8 cellular contexts compared by ENCODE assay signal in the genomic region with DNA sequence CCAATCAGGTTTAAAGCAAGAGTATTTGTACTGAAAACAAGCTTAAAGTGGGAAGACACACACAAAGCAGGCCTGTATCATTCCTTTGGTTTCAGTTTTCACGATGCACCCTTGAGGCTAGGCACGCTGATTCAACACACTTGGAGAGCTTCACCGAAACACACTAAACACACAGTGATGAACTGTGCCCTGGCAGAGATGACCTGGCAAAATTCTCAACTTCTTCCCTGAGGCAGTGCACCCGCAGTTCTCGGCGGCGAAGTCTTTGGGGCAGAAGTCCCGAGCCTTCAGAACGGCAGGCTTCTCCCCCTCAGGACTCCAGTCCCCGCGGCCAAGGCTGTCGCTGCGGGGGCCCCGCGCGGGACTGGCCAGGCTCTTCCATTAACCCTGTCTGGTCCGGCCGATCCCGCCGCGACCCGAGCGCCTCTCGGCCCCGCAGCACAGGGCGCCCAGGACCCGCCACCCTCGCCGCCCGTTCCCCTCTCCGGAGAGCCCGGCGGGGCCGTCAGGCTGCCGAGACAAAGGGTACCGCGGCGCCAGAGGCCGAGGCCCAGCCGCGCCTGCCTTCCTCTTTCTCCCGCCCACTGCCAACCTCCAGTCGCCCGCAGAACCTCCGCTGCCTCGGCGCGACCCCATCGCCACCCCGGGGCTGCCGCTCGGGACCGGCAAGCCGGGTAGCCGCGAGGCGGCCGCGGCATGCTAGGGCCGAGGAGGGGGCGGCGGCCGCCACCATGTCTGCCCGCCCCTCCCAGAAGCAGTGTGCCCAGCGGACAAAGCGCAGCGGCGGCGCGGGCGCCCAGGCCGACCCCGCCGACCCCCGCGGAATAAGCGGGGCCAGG. TPM values are rescaled to one million over a fixed set of nuclear protein-coding genes. Genes with fewer than 3 reads are reported as not detected.
DNase-seq lines count a peak whose midpoint lies in the region; ATAC-seq and TF ChIP-seq lines count a peak whose summit lies in the region.

No MANE protein-coding gene starts in this region.

- H3K4me1 Mint-ChIP-seq in activated naive CD4-positive, alpha-beta T cell treated with anti-CD3 and anti-CD28 coated beads, Interleukin-2, amount 10 ng/mL, durations not matched to agents 7 days and 5 days = peaks cover 55% of the 10 kb centered on the region

- TF ChIP-seq POLR2A in Raji (IDR thresholded peaks at IDR 0.05; ENCODE audit: insufficient read depth, low read depth, low read length) = peak; percentile 89

- H3K9me3 Mint-ChIP-seq in activated naive CD4-positive, alpha-beta T cell treated with anti-CD3 and anti-CD28 coated beads, Interleukin-2, amount 10 ng/mL, durations not matched to agents 7 days and 5 days = no peaks in the 10 kb centered on the region

- peaks cover 8% of the 10 kb centered on the region for H3K27me3 Mint-ChIP-seq in activated naive CD4-positive, alpha-beta T cell treated with anti-CD3 and anti-CD28 coated beads, Interleukin-2, amount 10 ng/mL, durations not matched to agents 7 days and 5 days

- H3K27ac Mint-ChIP-seq in activated naive CD4-positive, alpha-beta T cell treated with anti-CD3 and anti-CD28 coated beads, Interleukin-2, amount 10 ng/mL, durations not matched to agents 7 days and 5 days = peak overlapping the region; percentile 100

- H3K36me3 Mint-ChIP-seq in activated naive CD4-positive, alpha-beta T cell treated with anti-CD3 and anti-CD28 coated beads, Interleukin-2, amount 10 ng/mL, durations not matched to agents 7 days and 5 days = peaks cover 49% of the 10 kb centered on the region

- CTCF ChIA-PET in activated naive CD4-positive, alpha-beta T cell treated with anti-CD3 and anti-CD28 coated beads, Interleukin-2, amount 10 ng/mL, durations not matched to agents 7 days and 5 days (lab: Charles Lee) = interaction anchor here (0.6 to 2.1 kb wide), 5 partner anchors 39 to 522 kb away, joined by 3 to 6 read pairs (median 3); no protein-coding TSS in a partner anchor

- peak overlapping the region; percentile 82 for H3K4me3 Mint-ChIP-seq in activated naive CD4-positive, alpha-beta T cell treated with anti-CD3 and anti-CD28 coated beads, Interleukin-2, amount 10 ng/mL, durations not matched to agents 7 days and 5 days

- H3K27ac ChIP-seq in temporal lobe (ENCODE audit: low read depth, low read length) = peak overlapping the region; percentile 85

- DNase-seq in CD1c-positive myeloid dendritic cell (ENCODE audit: extremely low spot score) (peak; percentile 80), globus pallidus (ENCODE audit: low spot score) (peak; percentile 57), occipital lobe (lab: John Stamatoyannopoulos, UW) (peak; percentile 19)
- DNase-seq in activated naive CD4-positive, alpha-beta T cell treated with anti-CD3 and anti-CD28 coated beads, Interleukin-2, amount 10 ng/mL, durations not matched to agents 7 days and 5 days = peak; percentile 68

- ATAC-seq in GM19324 (IDR thresholded peaks at IDR 0.05; ENCODE audit: low FRiP score, unreplicated experiment) = peak; percentile 30
- peak; percentile 27 for ATAC-seq in HG03520 (IDR thresholded peaks at IDR 0.05; ENCODE audit: unreplicated experiment)

RNA-seq across cellular contexts. Expression of gene GABPB1, which starts 0.8 kb away (rescaled TPM):
- total RNA-seq in occipital lobe = 58.2 TPM
- total RNA-seq in temporal lobe = 32.2 TPM

Comparison
In these comparisons a context has a peak if more than half of its experiments do, and no peak if none do; other contexts are left out.
1. Peak in every context shown above with its lines: DNase-seq, ATAC-seq and H3K27ac ChIP-seq.
2. DNase-seq: peak in every context shown above with its lines; median percentile 80 in CD1c-positive myeloid dendritic cell; 68 in activated naive CD4-positive, alpha-beta T cell treated with anti-CD3 and anti-CD28 coated beads, Interleukin-2, amount 10 ng/mL, durations not matched to agents 7 days and 5 days; 57 in globus pallidus; 19 in occipital lobe.